Comparison of ENCODE assay signal across 8 cellular contexts in the genomic region with DNA sequence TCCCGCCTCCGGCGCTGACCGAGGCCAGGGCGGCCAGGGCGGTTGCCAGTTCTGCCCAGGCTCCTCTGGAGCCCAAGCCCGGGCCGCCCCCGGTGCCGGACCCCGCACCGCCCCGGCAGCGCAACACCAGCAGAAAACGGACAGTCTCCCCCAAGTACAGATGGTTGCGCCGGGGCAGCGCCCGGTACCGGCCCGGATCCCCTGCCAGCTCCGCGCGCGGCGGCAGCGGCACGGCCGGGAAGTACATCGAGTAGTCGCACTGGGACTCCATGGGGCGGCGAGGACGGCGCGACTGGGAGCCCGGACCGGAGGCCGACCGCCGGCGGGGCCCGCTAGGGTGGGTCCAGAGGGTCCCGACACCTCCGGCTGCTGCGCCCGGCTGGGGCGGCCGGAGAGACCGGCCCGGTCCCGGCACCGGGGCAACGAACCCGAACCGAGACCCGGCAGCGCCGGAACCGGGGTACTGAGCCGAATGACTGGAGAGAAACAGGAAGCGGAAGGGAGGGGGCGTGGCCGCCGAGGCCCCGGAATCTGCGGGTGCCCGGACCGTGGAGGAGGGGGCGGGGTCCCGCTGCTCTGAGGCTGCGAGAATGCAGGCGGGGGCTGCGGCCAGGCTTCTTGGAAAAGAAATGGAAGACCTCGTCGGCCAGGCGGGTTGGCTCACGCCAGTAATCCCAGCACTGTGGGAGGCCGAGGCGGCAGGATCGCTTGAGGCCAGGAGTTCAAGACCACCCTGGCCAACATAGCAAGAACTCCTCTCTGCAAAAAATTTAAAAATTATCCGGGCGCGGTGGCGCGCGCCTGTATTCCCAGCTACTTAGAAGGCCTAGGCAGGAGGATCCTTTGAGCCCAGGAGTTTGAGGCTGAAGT. TPM values are rescaled to one million over a fixed set of nuclear protein-coding genes. Genes with fewer than 3 reads are reported as not detected.
DNase-seq lines count a peak whose midpoint lies in the region; ATAC-seq and TF ChIP-seq lines count a peak whose summit lies in the region.

A gene with protein sequence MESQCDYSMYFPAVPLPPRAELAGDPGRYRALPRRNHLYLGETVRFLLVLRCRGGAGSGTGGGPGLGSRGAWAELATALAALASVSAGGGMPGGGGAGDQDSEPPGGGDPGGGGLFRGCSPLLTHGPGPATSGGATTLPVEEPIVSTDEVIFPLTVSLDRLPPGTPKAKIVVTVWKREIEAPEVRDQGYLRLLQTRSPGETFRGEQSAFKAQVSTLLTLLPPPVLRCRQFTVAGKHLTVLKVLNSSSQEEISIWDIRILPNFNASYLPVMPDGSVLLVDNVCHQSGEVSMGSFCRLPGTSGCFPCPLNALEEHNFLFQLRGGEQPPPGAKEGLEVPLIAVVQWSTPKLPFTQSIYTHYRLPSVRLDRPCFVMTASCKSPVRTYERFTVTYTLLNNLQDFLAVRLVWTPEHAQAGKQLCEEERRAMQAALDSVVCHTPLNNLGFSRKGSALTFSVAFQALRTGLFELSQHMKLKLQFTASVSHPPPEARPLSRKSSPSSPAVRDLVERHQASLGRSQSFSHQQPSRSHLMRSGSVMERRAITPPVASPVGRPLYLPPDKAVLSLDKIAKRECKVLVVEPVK (minus strand): TSS at position 495 of the 870 bp plus-strand sequence. CDS start 224 bp downstream, at position 271.

- CTCF ChIA-PET in Caco-2 (lab: Charles Lee): no interaction called here

- POLR2A ChIA-PET in Caco-2 (lab: Charles Lee): interaction anchor here (0.9 to 1.6 kb wide), 4 partner anchors 10 to 19 kb away, joined by 4 to 7 read pairs (median 6); a partner anchor contains a TSS

- H3K4me3 ChIP-seq in Caco-2 (ENCODE audit: low read depth, low read length): peak within 1 kb of the TSS; percentile 87
- H3K4me3 ChIP-seq in Jurkat, Clone E6-1 (ENCODE audit: low read length): peak within 1 kb of the TSS; percentile 62

- H3K9me3 Mint-ChIP-seq in Caco-2 (ENCODE audit: unreplicated experiment): no peaks in the 10 kb centered on the region

- H3K27me3 ChIP-seq in Caco-2 (replicated peaks; ENCODE audit: control insufficient read depth, insufficient read depth, low read length): no peaks in the 10 kb centered on the region

- intact Hi-C loops in Caco-2 (cut with micrococcal nuclease; ENCODE audit: unreplicated experiment): loop anchor here (1.0 kb wide), 1 partner anchor 10 kb away; a partner anchor contains a TSS

- H3K9me3 ChIP-seq in Caco-2: no peaks in the 10 kb centered on the region

- no TSS peak for BruUV-seq in Caco-2 (replicated peaks; lab: Mats Ljungman, UMichigan)

- peak; percentile 64 for ATAC-seq in GM21515 (IDR thresholded peaks at IDR 0.05; ENCODE audit: unreplicated experiment)

- peak within 1 kb of the TSS; percentile 79 for H3K4me3 Mint-ChIP-seq in Caco-2 (ENCODE audit: unreplicated experiment)

- H3K4me1 Mint-ChIP-seq in Caco-2 (ENCODE audit: low read depth, unreplicated experiment): peaks cover 26% of the 10 kb centered on the region

- no peak for TF ChIP-seq POLR2A in erythroblast (IDR thresholded peaks at IDR 0.05; ENCODE audit: low read length)

- H3K27ac Mint-ChIP-seq in Caco-2 (ENCODE audit: unreplicated experiment): peak within 1 kb of the TSS; percentile 90

- peaks cover 61% of the 10 kb centered on the region for H3K36me3 Mint-ChIP-seq in Caco-2 (ENCODE audit: insufficient read depth, unreplicated experiment)

- no peaks in the 10 kb centered on the region for H3K27me3 Mint-ChIP-seq in Caco-2 (ENCODE audit: insufficient read depth, unreplicated experiment)

- H3K4me1 ChIP-seq in Caco-2: peaks cover 27% of the 10 kb centered on the region

- H3K36me3 ChIP-seq in Caco-2 (ENCODE audit: control insufficient read depth, insufficient read depth, low read length): no peaks in the 10 kb centered on the region; the same call in 1 of the 2 replicates

- no peak for TF ChIP-seq CTCF in Caco-2 (IDR thresholded peaks at IDR 0.05; ENCODE audit: insufficient read depth in 1 of 2, low read depth in 1 of 2, low read length in 1 of 2, severe bottlenecking in 1 of 2, unreplicated experiment in 1 of 2)

- peak; percentile 94 to 97 for DNase-seq in Caco-2
- DNase-seq in Jurkat, Clone E6-1 (ENCODE audit: low read depth, low spot score): peak; percentile 69
- DNase-seq in activated T-cell treated with anti-CD3 and anti-CD28 coated beads, Interleukin-2, amount 50 U/mL, for 1 hour: peak; percentile 92
- DNase-seq in erythroblast (lab: John Stamatoyannopoulos, UW): peak; percentile 79 to 85
- DNase-seq in mucosa of gallbladder (ENCODE audit: low spot score): peak; percentile 92
- peak; percentile 93 for DNase-seq in stimulated activated CD8-positive, alpha-beta memory T cell treated with anti-CD3 and anti-CD28 coated beads, Interleukin-4, amount 100 ng/mL, for 24 hours (ENCODE audit: low read depth)

TF ChIP-seq in PFSK-1, 5 proteins besides CTCF, POLR2A, EP300 and RAD21:
- TF ChIP-seq FOXP2 (optimal IDR thresholded peaks at IDR 0.05; ENCODE audit: borderline replicate concordance, extremely low read depth, extremely low read length, insufficient read depth) (peak; percentile 30), SIN3A (IDR thresholded peaks at IDR 0.05; ENCODE audit: borderline replicate concordance, insufficient read depth, low read length) (peak; percentile 15; the same call in 1 of the 2 replicates), POLR2AphosphoS5 (IDR thresholded peaks at IDR 0.05; ENCODE audit: low read depth, low read length) (peak; percentile 79), TAF1 (IDR thresholded peaks at IDR 0.05; ENCODE audit: borderline replicate concordance, insufficient read depth, low read length) (peak; percentile 89)
- TF ChIP-seq, protein P1, sequence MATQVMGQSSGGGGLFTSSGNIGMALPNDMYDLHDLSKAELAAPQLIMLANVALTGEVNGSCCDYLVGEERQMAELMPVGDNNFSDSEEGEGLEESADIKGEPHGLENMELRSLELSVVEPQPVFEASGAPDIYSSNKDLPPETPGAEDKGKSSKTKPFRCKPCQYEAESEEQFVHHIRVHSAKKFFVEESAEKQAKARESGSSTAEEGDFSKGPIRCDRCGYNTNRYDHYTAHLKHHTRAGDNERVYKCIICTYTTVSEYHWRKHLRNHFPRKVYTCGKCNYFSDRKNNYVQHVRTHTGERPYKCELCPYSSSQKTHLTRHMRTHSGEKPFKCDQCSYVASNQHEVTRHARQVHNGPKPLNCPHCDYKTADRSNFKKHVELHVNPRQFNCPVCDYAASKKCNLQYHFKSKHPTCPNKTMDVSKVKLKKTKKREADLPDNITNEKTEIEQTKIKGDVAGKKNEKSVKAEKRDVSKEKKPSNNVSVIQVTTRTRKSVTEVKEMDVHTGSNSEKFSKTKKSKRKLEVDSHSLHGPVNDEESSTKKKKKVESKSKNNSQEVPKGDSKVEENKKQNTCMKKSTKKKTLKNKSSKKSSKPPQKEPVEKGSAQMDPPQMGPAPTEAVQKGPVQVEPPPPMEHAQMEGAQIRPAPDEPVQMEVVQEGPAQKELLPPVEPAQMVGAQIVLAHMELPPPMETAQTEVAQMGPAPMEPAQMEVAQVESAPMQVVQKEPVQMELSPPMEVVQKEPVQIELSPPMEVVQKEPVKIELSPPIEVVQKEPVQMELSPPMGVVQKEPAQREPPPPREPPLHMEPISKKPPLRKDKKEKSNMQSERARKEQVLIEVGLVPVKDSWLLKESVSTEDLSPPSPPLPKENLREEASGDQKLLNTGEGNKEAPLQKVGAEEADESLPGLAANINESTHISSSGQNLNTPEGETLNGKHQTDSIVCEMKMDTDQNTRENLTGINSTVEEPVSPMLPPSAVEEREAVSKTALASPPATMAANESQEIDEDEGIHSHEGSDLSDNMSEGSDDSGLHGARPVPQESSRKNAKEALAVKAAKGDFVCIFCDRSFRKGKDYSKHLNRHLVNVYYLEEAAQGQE (IDR thresholded peaks at IDR 0.05; ENCODE audit: insufficient read depth in 1 of 2, low read depth in 2 of 2, low read length in 2 of 2): no peak

RNA-seq across cellular contexts. Expression of the gene that starts here (rescaled TPM):
- total RNA-seq in Caco-2 (2022) (23.2 and 23.5 TPM in 2 replicates), mucosa of gallbladder (37.1 TPM)
- 21.9 TPM for polyA plus RNA-seq in Jurkat, Clone E6-1 (2012; ENCODE audit: insufficient read depth, insufficient read length)
- 15.9 TPM for polyA plus RNA-seq in PFSK-1 (2012; ENCODE audit: insufficient read length, low read depth)

Comparison
In these comparisons a context has a peak if more than half of its experiments do, and no peak if none do; other contexts are left out.
1. Peak in every context shown above with its lines: DNase-seq, ATAC-seq and H3K4me3 ChIP-seq.